1 cellular context compared by ENCODE assay signal in genomic region chr1:20212099-20212684, GRCh38.
TF ChIP-seq lines count a peak whose summit lies in the region.

No MANE protein-coding gene starts in this region.

TF ChIP-seq in K562, 482 proteins besides CTCF, POLR2A, EP300 and RAD21 (continued from another document and continues in another):
- TF ChIP-seq ATF3 (IDR thresholded peaks at IDR 0.05) (no peak), ATF3 (CRISPR knock-in tag; conservative IDR thresholded peaks at IDR 0.05) (no peak), NCOA1 (IDR thresholded peaks at IDR 0.05; ENCODE audit: low read depth) (no peak), ZNF644 (tag; IDR thresholded peaks at IDR 0.05; ENCODE audit: low read depth) (no peak), ZNF41 (CRISPR knock-in tag; conservative IDR thresholded peaks at IDR 0.05) (no peak), CC2D1A (IDR thresholded peaks at IDR 0.05) (no peak), U2AF1 (optimal IDR thresholded peaks at IDR 0.05; ENCODE audit: low read depth, low read length) (no peak), ZNF395 (CRISPR knock-in tag; IDR thresholded peaks at IDR 0.05) (no peak), SMARCE1 (IDR thresholded peaks at IDR 0.05) (no peak), CTBP1 (IDR thresholded peaks at IDR 0.05; ENCODE audit: borderline replicate concordance) (peak; percentile 20; the same call in 1 of the 2 replicates), MEIS2 (IDR thresholded peaks at IDR 0.05; ENCODE audit: partially characterized antibody) (peak; percentile 18), HDGF (IDR thresholded peaks at IDR 0.05) (no peak), SMAD4 (CRISPR knock-in tag; conservative IDR thresholded peaks at IDR 0.05) (no peak), MECOM (CRISPR knock-in tag; IDR thresholded peaks at IDR 0.05) (no peak), SRSF1 (IDR thresholded peaks at IDR 0.05; ENCODE audit: low read depth, low read length) (no peak), ZNF583 (CRISPR knock-in tag; IDR thresholded peaks at IDR 0.05) (no peak), VEZF1 (CRISPR knock-in tag; IDR thresholded peaks at IDR 0.05) (peak; percentile 61; the same call in 1 of the 2 replicates), L3MBTL2 (IDR thresholded peaks at IDR 0.05) (0 out of 2 replicates have a peak, but pooled peaks have one; percentile 12), POLR2B (IDR thresholded peaks at IDR 0.05; ENCODE audit: low read depth, partially characterized antibody) (no peak), ZNF589 (CRISPR knock-in tag; IDR thresholded peaks at IDR 0.05; ENCODE audit: low read depth) (peak; percentile 52; the same call in 1 of the 2 replicates), HNRNPUL1 (IDR thresholded peaks at IDR 0.05; ENCODE audit: low read length) (no peak), PHB2 (IDR thresholded peaks at IDR 0.05; ENCODE audit: low read depth) (no peak), PBX2 (CRISPR knock-in tag; IDR thresholded peaks at IDR 0.05; ENCODE audit: low read depth) (no peak), PBX2 (tag; conservative IDR thresholded peaks at IDR 0.05; ENCODE audit: low read depth) (no peak), BRD4 (IDR thresholded peaks at IDR 0.05) (no peak), POLR3G (IDR thresholded peaks at IDR 0.05; ENCODE audit: extremely low read depth, insufficient read length, insufficient replicate concordance) (no peak), NRF1 (conservative IDR thresholded peaks at IDR 0.05 in 1 of 2, IDR thresholded peaks at IDR 0.05 in 1 of 2) (peak; percentile 12 to 50; a peak in 1 of 4 replicates), NR0B1 (IDR thresholded peaks at IDR 0.05; ENCODE audit: partially characterized antibody) (no peak), TGIF2 (CRISPR knock-in tag; IDR thresholded peaks at IDR 0.05) (no peak), FOSL1 (tag; conservative IDR thresholded peaks at IDR 0.05) (0 out of 2 replicates have a peak, but pooled peaks have one; percentile 30), FOXP4 (CRISPR knock-in tag; IDR thresholded peaks at IDR 0.05; ENCODE audit: borderline replicate concordance) (no peak), ASH1L (IDR thresholded peaks at IDR 0.05; ENCODE audit: borderline replicate concordance, low read depth, partially characterized antibody) (no peak), ZNF717 (CRISPR knock-in tag; IDR thresholded peaks at IDR 0.05) (no peak), ZNF584 (CRISPR knock-in tag; IDR thresholded peaks at IDR 0.05; ENCODE audit: low read depth) (0 out of 2 replicates have a peak, but pooled peaks have one; percentile 22), ZNF512 (tag; IDR thresholded peaks at IDR 0.05) (no peak), PRPF4 (IDR thresholded peaks at IDR 0.05; ENCODE audit: insufficient read depth, low read depth, low read length, poor library complexity, severe bottlenecking) (no peak), ZFPM2 (CRISPR knock-in tag; IDR thresholded peaks at IDR 0.05) (no peak), FOXP1 (CRISPR knock-in tag; IDR thresholded peaks at IDR 0.05) (no peak), CREB3L1 (IDR thresholded peaks at IDR 0.05; ENCODE audit: borderline replicate concordance, low read depth) (no peak), ZNF77 (CRISPR knock-in tag; IDR thresholded peaks at IDR 0.05) (no peak), ZNF780A (CRISPR knock-in tag; IDR thresholded peaks at IDR 0.05) (no peak), RCOR1 (IDR thresholded peaks at IDR 0.05; ENCODE audit: borderline replicate concordance in 1 of 2, low read depth in 2 of 2, low read length in 2 of 2) (peak in 1 of 2 experiments; percentile 31; a peak in 1 of 4 replicates), MED1 (CRISPR knock-in tag; IDR thresholded peaks at IDR 0.05; ENCODE audit: borderline replicate concordance) (no peak), ETS2 (tag; IDR thresholded peaks at IDR 0.05; ENCODE audit: borderline replicate concordance, poor library complexity, severe bottlenecking) (no peak), ATF6 (CRISPR knock-in tag; IDR thresholded peaks at IDR 0.05) (no peak), CBFB (CRISPR knock-in tag; IDR thresholded peaks at IDR 0.05) (no peak), ETV6 (IDR thresholded peaks at IDR 0.05; ENCODE audit: borderline replicate concordance in 1 of 2, low read depth in 2 of 2, low read length in 1 of 2) (no peak), ETV6 (CRISPR knock-in tag; IDR thresholded peaks at IDR 0.05; ENCODE audit: borderline replicate concordance) (no peak), CREM (IDR thresholded peaks at IDR 0.05; ENCODE audit: low read depth) (no peak), NR2F6 (CRISPR knock-in tag; IDR thresholded peaks at IDR 0.05) (no peak), HSF4 (CRISPR knock-in tag; IDR thresholded peaks at IDR 0.05; ENCODE audit: borderline replicate concordance) (no peak)
